24 cellular contexts compared by ENCODE assay signal in genomic region chr17:82790391-82790790, GRCh38. TPM values are rescaled to one million over a fixed set of nuclear protein-coding genes. Genes with fewer than 3 reads are reported as not detected.
A peak's percentile ranks its signal among the peaks of the same experiment; 100 is the strongest.
DNase-seq lines count a peak whose midpoint lies in the region; ATAC-seq and FAIRE-seq lines count a peak whose summit lies in the region.
"Had no signal": no experiment of that assay in that cellular context is flagged by ENCODE, and none has a peak within 500 bp of the region (broad histone marks: within the 10 kb centered on the region; RNA-seq: fewer than 3 reads in every experiment).

No MANE protein-coding gene starts in this region.

- no peak overlapping the region for H3K27ac Mint-ChIP-seq in activated naive CD8-positive, alpha-beta T cell treated with anti-CD3 and anti-CD28 coated beads for 36 hours
- H3K27ac Mint-ChIP-seq in activated naive CD8-positive, alpha-beta T cell treated with anti-CD3 and anti-CD28 coated beads, Interleukin-2, amount 50 U/mL, for 24 hours: no peak overlapping the region
- peak overlapping the region; percentile 47 for H3K27ac Mint-ChIP-seq in central memory CD8-positive, alpha-beta T cell (ENCODE audit: low read depth)

- peak; percentile 84 for FAIRE-seq in urothelium cell line (lab: Jason Lieb, UNC)
- FAIRE-seq: A204.1, RCC 7860 had no signal

- peaks cover 6% of the 10 kb centered on the region for H3K36me3 Mint-ChIP-seq in activated naive CD8-positive, alpha-beta T cell treated with anti-CD3 and anti-CD28 coated beads for 36 hours
- peaks cover 3% of the 10 kb centered on the region for H3K36me3 Mint-ChIP-seq in activated naive CD8-positive, alpha-beta T cell treated with anti-CD3 and anti-CD28 coated beads, Interleukin-2, amount 50 U/mL, for 24 hours (ENCODE audit: low read depth)
- no peaks in the 10 kb centered on the region for H3K36me3 Mint-ChIP-seq in central memory CD8-positive, alpha-beta T cell (ENCODE audit: insufficient read depth)

- peak overlapping the region in 1 of 2 experiments; percentile 23 for H3K14ac ChIP-seq in mesenchymal stem cell (ENCODE audit: low read length in 2 of 2)

- no peak overlapping the region for H2BK15ac ChIP-seq in mesenchymal stem cell (ENCODE audit: low read depth, poor library complexity, severe bottlenecking)

- H3K4me3 ChIP-seq in mesenchymal stem cell (ENCODE audit: insufficient read depth in 1 of 2, low read depth in 1 of 2, low read length in 2 of 2): no peak overlapping the region
- H3K4me3 ChIP-seq: GM23248, HAP-1, SJCRH30 had no signal

- H3K4me1 ChIP-seq in mesenchymal stem cell (ENCODE audit: control insufficient read depth, insufficient read depth, low read depth, low read length): peaks cover 23% of the 10 kb centered on the region
- H3K4me1 ChIP-seq: HAP-1 had no signal

- no peak for DNase-seq in activated naive CD8-positive, alpha-beta T cell treated with anti-CD3 and anti-CD28 coated beads for 36 hours
- no peak for DNase-seq in activated naive CD8-positive, alpha-beta T cell treated with anti-CD3 and anti-CD28 coated beads, Interleukin-2, amount 50 U/mL, for 24 hours
- DNase-seq in central memory CD8-positive, alpha-beta T cell (ENCODE audit: low spot score in 2 of 2): no peak
- DNase-seq in mesenchymal stem cell (no peak), urothelium cell line (ENCODE audit: low spot score) (no peak), LoVo (ENCODE audit: low spot score) (no peak), GM03348 (ENCODE audit: low spot score) (no peak), NCI-H128 (lab: John Stamatoyannopoulos, UW; ENCODE audit: unreplicated experiment) (no peak)
- DNase-seq: EL; GF-D8; GM23248; NCI-H1105; NCI-H2029 treated with DMSO at 0.1 percent for 48 hours; NCI-H226; NCI-H524; NCI-H774; NK-92 treated with Interleukin-12 subunit alpha and Interleukin-12 subunit beta, amount 100 ng/mL, for 24 hours; SJCRH30 had no signal

- H2AFZ ChIP-seq in mesenchymal stem cell (ENCODE audit: low read depth, low read length): no peak overlapping the region
- H2AFZ ChIP-seq: GM23248 had no signal

- peak overlapping the region; percentile 64 for H2AK5ac ChIP-seq in mesenchymal stem cell (ENCODE audit: low read length, severe bottlenecking)

- no peak overlapping the region for H2BK5ac ChIP-seq in mesenchymal stem cell (ENCODE audit: low read depth, low read length, poor library complexity, severe bottlenecking)

- WGBS in mesenchymal stem cell: 97% methylated on average over 13 of the region's 13 CpGs

- H3K27me3 Mint-ChIP-seq in activated naive CD8-positive, alpha-beta T cell treated with anti-CD3 and anti-CD28 coated beads for 36 hours: no peaks in the 10 kb centered on the region
- H3K27me3 Mint-ChIP-seq in activated naive CD8-positive, alpha-beta T cell treated with anti-CD3 and anti-CD28 coated beads, Interleukin-2, amount 50 U/mL, for 24 hours: no peaks in the 10 kb centered on the region
- H3K27me3 Mint-ChIP-seq in central memory CD8-positive, alpha-beta T cell: no peaks in the 10 kb centered on the region

- H3K4ac ChIP-seq in mesenchymal stem cell (ENCODE audit: low read depth in 1 of 2, low read length in 2 of 2): peak overlapping the region in 1 of 2 experiments; percentile 14

- peak overlapping the region; percentile 14 for H3K4me3 Mint-ChIP-seq in activated naive CD8-positive, alpha-beta T cell treated with anti-CD3 and anti-CD28 coated beads for 36 hours
- no peak overlapping the region for H3K4me3 Mint-ChIP-seq in activated naive CD8-positive, alpha-beta T cell treated with anti-CD3 and anti-CD28 coated beads, Interleukin-2, amount 50 U/mL, for 24 hours
- no peak overlapping the region for H3K4me3 Mint-ChIP-seq in central memory CD8-positive, alpha-beta T cell
- H3K4me3 Mint-ChIP-seq: CD14-positive monocyte had no signal

- no peak overlapping the region for H4K91ac ChIP-seq in mesenchymal stem cell (ENCODE audit: low read length)

- H3K4me2 ChIP-seq in mesenchymal stem cell (ENCODE audit: low read length, poor library complexity, severe bottlenecking): no peak overlapping the region
- H3K4me2 ChIP-seq: KMS-11 had no signal

- no peak for ATAC-seq in activated naive CD8-positive, alpha-beta T cell treated with anti-CD3 and anti-CD28 coated beads, Interleukin-2, amount 50 U/mL, for 24 hours
- no peak for ATAC-seq in central memory CD8-positive, alpha-beta T cell (replicated peaks; ENCODE audit: extremely low read depth, poor library complexity, severe bottlenecking)

- H3K36me3 ChIP-seq in mesenchymal stem cell (ENCODE audit: control insufficient read depth in 1 of 2, insufficient read depth in 2 of 2, low read depth in 1 of 2, low read length in 2 of 2): peaks cover 4 to 34% of the 10 kb centered on the region in 2 experiments

- H3K18ac ChIP-seq in mesenchymal stem cell (ENCODE audit: low read depth in 1 of 2, low read length in 2 of 2): peak overlapping the region in 1 of 2 experiments; percentile 31

- no peaks in the 10 kb centered on the region for H3K9me3 Mint-ChIP-seq in activated naive CD8-positive, alpha-beta T cell treated with anti-CD3 and anti-CD28 coated beads for 36 hours
- no peaks in the 10 kb centered on the region for H3K9me3 Mint-ChIP-seq in activated naive CD8-positive, alpha-beta T cell treated with anti-CD3 and anti-CD28 coated beads, Interleukin-2, amount 50 U/mL, for 24 hours
- no peaks in the 10 kb centered on the region for H3K9me3 Mint-ChIP-seq in central memory CD8-positive, alpha-beta T cell
- H3K9me3 Mint-ChIP-seq: CD14-positive monocyte had no signal

- H2BK12ac ChIP-seq in mesenchymal stem cell (ENCODE audit: low read length in 2 of 2): peak overlapping the region in 1 of 2 experiments; percentile 34

- no peak overlapping the region for H4K8ac ChIP-seq in mesenchymal stem cell (ENCODE audit: low read length)

- H3K79me1 ChIP-seq in mesenchymal stem cell (replicated peaks; ENCODE audit: low read length, poor library complexity, severe bottlenecking): peaks cover 41% of the 10 kb centered on the region

- H3K23ac ChIP-seq in mesenchymal stem cell (ENCODE audit: low read length in 2 of 2): no peak overlapping the region

- H3K4me1 Mint-ChIP-seq in activated naive CD8-positive, alpha-beta T cell treated with anti-CD3 and anti-CD28 coated beads for 36 hours: no peaks in the 10 kb centered on the region
- H3K4me1 Mint-ChIP-seq in activated naive CD8-positive, alpha-beta T cell treated with anti-CD3 and anti-CD28 coated beads, Interleukin-2, amount 50 U/mL, for 24 hours: no peaks in the 10 kb centered on the region
- peaks cover 17% of the 10 kb centered on the region for H3K4me1 Mint-ChIP-seq in central memory CD8-positive, alpha-beta T cell
- H3K4me1 Mint-ChIP-seq: CD14-positive monocyte had no signal

- H3K27ac ChIP-seq in mesenchymal stem cell (ENCODE audit: low read length, poor library complexity, severe bottlenecking): no peak overlapping the region
- H3K27ac ChIP-seq: GM23248, SJCRH30 had no signal

- no peaks in the 10 kb centered on the region for H3K27me3 ChIP-seq in mesenchymal stem cell (ENCODE audit: control insufficient read depth in 1 of 2, insufficient read depth in 1 of 2, low read length in 2 of 2)
- H3K27me3 ChIP-seq: SJCRH30 had no signal

- H3K9me3 ChIP-seq in mesenchymal stem cell (ENCODE audit: control insufficient read depth, low read length): no peaks in the 10 kb centered on the region
- H3K9me3 ChIP-seq: HAP-1, SJCRH30 had no signal

- no peak overlapping the region for H2BK120ac ChIP-seq in mesenchymal stem cell (ENCODE audit: low read depth, low read length)

- H3K9ac ChIP-seq in mesenchymal stem cell (ENCODE audit: low read length): no peak overlapping the region
- H3K9ac ChIP-seq: GM23248, KMS-11 had no signal

RNA-seq across cellular contexts. Expression of gene TBCD, which starts 38.5 kb away (rescaled TPM):
- 10 to 100 TPM; 74.5 to 76.9 TPM for total RNA-seq in activated naive CD8-positive, alpha-beta T cell treated with anti-CD3 and anti-CD28 coated beads for 36 hours
- 21.3 TPM for polyA plus RNA-seq in mesenchymal stem cell (2013, experiment 1 of 2)
- 19.9 TPM for polyA plus RNA-seq in mesenchymal stem cell (2013, experiment 2 of 2)

RNA-seq across cellular contexts. Expression of gene ZNF750, which starts 49.4 kb away (rescaled TPM):
- total RNA-seq in activated naive CD8-positive, alpha-beta T cell treated with anti-CD3 and anti-CD28 coated beads for 36 hours: not detected
- polyA plus RNA-seq in mesenchymal stem cell (2013, experiment 1 of 2): not detected
- polyA plus RNA-seq in mesenchymal stem cell (2013, experiment 2 of 2): not detected
- total RNA-seq: GM23248, HT1080, SJCRH30 had no signal
- polyA plus RNA-seq: CD14-positive monocyte had no signal

RNA-seq across cellular contexts. Expression of gene FN3K, which starts 55.0 kb away (rescaled TPM):
- total RNA-seq in activated naive CD8-positive, alpha-beta T cell treated with anti-CD3 and anti-CD28 coated beads for 36 hours: 1 to 10 TPM; 2.4 to 2.5 TPM
- 5.0 TPM for polyA plus RNA-seq in mesenchymal stem cell (2013, experiment 1 of 2)
- 5.7 TPM for polyA plus RNA-seq in mesenchymal stem cell (2013, experiment 2 of 2)
- total RNA-seq: HT1080 had no signal
- polyA plus RNA-seq: CD14-positive monocyte had no signal
